ENCODE assay signal across 8 cellular contexts in genomic region chr18:48007955-48008701, GRCh38.
DNase-seq lines count a peak whose midpoint lies in the region; ATAC-seq and TF ChIP-seq lines count a peak whose summit lies in the region.

No MANE protein-coding gene starts in this region.

- H3K27ac Mint-ChIP-seq in natural killer cell treated with Interleukin-12 subunit alpha and Interleukin-12 subunit beta and Interleukin-15 and Interleukin-18, amount 100 ng/mL, for 72 hours = no peak overlapping the region

- H3K27ac ChIP-seq in HEK293 (ENCODE audit: extremely low read depth, low read depth, low read length) (peak overlapping the region; percentile 22; the same call in 1 of the 2 replicates), esophagus squamous epithelium (peak overlapping the region; percentile 24 to 51 (median 34)), testis (peak overlapping the region in 1 of 2 donors; percentile 6), OCI-LY7 (ENCODE audit: low read depth, low read length, poor library complexity, severe bottlenecking) (no peak overlapping the region)

- no peak overlapping the region for H2AFZ ChIP-seq in OCI-LY7 (ENCODE audit: low read length)

- WGBS in esophagus squamous epithelium, 2 donors = 3 to 15% methylated on average over 10 to 20 of the region's 68 CpGs
- 3 to 7% methylated on average over 10 to 39 of the region's 68 CpGs for WGBS in testis, 2 donors

- H3K9me2 ChIP-seq in OCI-LY7 (ENCODE audit: insufficient read depth, low read length) = no peaks in the 10 kb centered on the region

- no peaks in the 10 kb centered on the region for H3K36me3 Mint-ChIP-seq in natural killer cell treated with Interleukin-12 subunit alpha and Interleukin-12 subunit beta and Interleukin-15 and Interleukin-18, amount 100 ng/mL, for 72 hours

- H3K36me3 ChIP-seq in HEK293 (ENCODE audit: control insufficient read depth in 2 of 2, insufficient read depth in 1 of 2, low read length in 2 of 2) (no peaks in the 10 kb centered on the region), esophagus squamous epithelium (no peaks in the 10 kb centered on the region), testis (ENCODE audit: low read depth, missing control alignments) (no peaks in the 10 kb centered on the region), OCI-LY7 (ENCODE audit: insufficient read depth, low read length) (no peaks in the 10 kb centered on the region)

- no peaks in the 10 kb centered on the region for H3K9me3 Mint-ChIP-seq in natural killer cell treated with Interleukin-12 subunit alpha and Interleukin-12 subunit beta and Interleukin-15 and Interleukin-18, amount 100 ng/mL, for 72 hours

- H3K4me3 ChIP-seq in HEK293 (ENCODE audit: low read depth, low read length) (peak overlapping the region; percentile 45), esophagus squamous epithelium (peak overlapping the region; percentile 34 to 76 (median 52)), testis (peak overlapping the region; percentile 60 to 63), OCI-LY7 (ENCODE audit: low read depth, low read length, poor library complexity, severe bottlenecking) (no peak overlapping the region)

- H3K9me3 ChIP-seq in HEK293 (ENCODE audit: control insufficient read depth, insufficient read depth, low read depth, low read length) = no peaks in the 10 kb centered on the region
- no peaks in the 10 kb centered on the region for H3K9me3 ChIP-seq in esophagus squamous epithelium
- no peaks in the 10 kb centered on the region for H3K9me3 ChIP-seq in testis
- no peaks in the 10 kb centered on the region for H3K9me3 ChIP-seq in OCI-LY7 (ENCODE audit: low read length)

- H3K4me3 Mint-ChIP-seq in natural killer cell treated with Interleukin-12 subunit alpha and Interleukin-12 subunit beta and Interleukin-15 and Interleukin-18, amount 100 ng/mL, for 72 hours = peak overlapping the region; percentile 74

- ATAC-seq in natural killer cell treated with Interleukin-12 subunit alpha and Interleukin-12 subunit beta and Interleukin-15 and Interleukin-18, amount 100 ng/mL, for 72 hours = peak; percentile 82 to 86

- no peaks in the 10 kb centered on the region for H4K20me1 ChIP-seq in OCI-LY7 (ENCODE audit: insufficient read depth, low read length)

- no peaks in the 10 kb centered on the region for H3K79me2 ChIP-seq in OCI-LY7 (ENCODE audit: insufficient read depth, low read depth, low read length)

- H3K4me2 ChIP-seq in OCI-LY7 (ENCODE audit: low read length) = no peak overlapping the region

- intact Hi-C loops in esophagus squamous epithelium (cut with DNase I) (no loop called here), testis (cut with DNase I; ENCODE audit: low total_unique reads) (no loop called here), OCI-LY7 (cut with micrococcal nuclease; ENCODE audit: unreplicated experiment) (no loop called here)

- TF ChIP-seq POLR2A in esophagus squamous epithelium (IDR thresholded peaks at IDR 0.05) (no peak), testis (IDR thresholded peaks at IDR 0.05) (no peak)

- CTCF ChIA-PET in HEK293 (lab: Yijun Ruan, JAX) (interaction anchor here (0.5 to 2.8 kb wide), 32 partner anchors 9 to 895 kb away, joined by 3 to 36 read pairs (median 3); no protein-coding TSS in a partner anchor), OCI-LY7 (lab: Charles Lee; ENCODE audit: unreplicated experiment) (no interaction called here)

- H3K27me3 ChIP-seq in esophagus squamous epithelium (peaks cover 0 to 16% (median 0%) of the 10 kb centered on the region in 4 donors), testis (no peaks in the 10 kb centered on the region)

- peaks cover 2% of the 10 kb centered on the region; the same call in 1 of the 2 replicates for H3K4me1 ChIP-seq in HEK293 (ENCODE audit: control insufficient read depth, insufficient read depth, low read length)
- peaks cover 0 to 21% (median 4%) of the 10 kb centered on the region in 3 donors for H3K4me1 ChIP-seq in esophagus squamous epithelium
- no peaks in the 10 kb centered on the region for H3K4me1 ChIP-seq in testis
- no peaks in the 10 kb centered on the region for H3K4me1 ChIP-seq in OCI-LY7 (ENCODE audit: insufficient read depth, low read length, poor library complexity, severe bottlenecking)

- DNase-seq in EL = peak; percentile 62
- peak; percentile 69 for DNase-seq in NCI-H460 (ENCODE audit: extremely low read depth, low read depth)
- DNase-seq in activated CD8-positive, alpha-beta memory T cell treated with anti-CD3 and anti-CD28 coated beads, Interleukin-2, amount 50 U/mL, for 48 hours = peak; percentile 75
- no peak for DNase-seq in esophagus squamous epithelium (lab: John Stamatoyannopoulos, UW)
- DNase-seq in natural killer cell treated with Interleukin-12 subunit alpha and Interleukin-12 subunit beta and Interleukin-15 and Interleukin-18, amount 100 ng/mL, for 72 hours (ENCODE audit: low spot score) = no peak
- peak; percentile 74 for DNase-seq in testis
- no peak for DNase-seq in OCI-LY7 (ENCODE audit: low spot score)

- peak; percentile 37; the same call in 1 of the 2 replicates for TF ChIP-seq CTCF in HEK293 (tag by site-specific recombination; IDR thresholded peaks at IDR 0.05)
- TF ChIP-seq CTCF in esophagus squamous epithelium (IDR thresholded peaks at IDR 0.05) = peak; percentile 6 to 65 (median 45)
- TF ChIP-seq CTCF in testis (IDR thresholded peaks at IDR 0.05) = peak in 2 of 3 experiments; percentile 22 to 82
- no peak for TF ChIP-seq CTCF in OCI-LY7 (conservative IDR thresholded peaks at IDR 0.05; ENCODE audit: low read length)

- peaks cover 12 to 30% of the 10 kb centered on the region in 2 donors for H3K4me1 Mint-ChIP-seq in natural killer cell treated with Interleukin-12 subunit alpha and Interleukin-12 subunit beta and Interleukin-15 and Interleukin-18, amount 100 ng/mL, for 72 hours (ENCODE audit: low read depth in 2 of 2)

- peaks cover 7 to 10% of the 10 kb centered on the region in 2 donors for H3K27me3 Mint-ChIP-seq in natural killer cell treated with Interleukin-12 subunit alpha and Interleukin-12 subunit beta and Interleukin-15 and Interleukin-18, amount 100 ng/mL, for 72 hours

- POLR2A ChIA-PET in HEK293 (lab: Yijun Ruan, JAX) = interaction anchor here (0.6 to 0.9 kb wide), 2 partner anchors 10 to 200 kb away, joined by 3 read pairs; no protein-coding TSS in a partner anchor
- POLR2A ChIA-PET in OCI-LY7 (lab: Charles Lee) = no interaction called here

- no TSS peak for BruUV-seq in OCI-LY7 (replicated peaks; lab: Mats Ljungman, UMichigan)

TF ChIP-seq in HEK293, 187 proteins besides CTCF, POLR2A, EP300 and RAD21 (continues in another document):
- peak; percentile 47; the same call in 1 of the 2 replicates for TF ChIP-seq ZNF449 (tag by site-specific recombination; IDR thresholded peaks at IDR 0.05)
- no peak for TF ChIP-seq ZNF398 (tag by site-specific recombination; IDR thresholded peaks at IDR 0.05)
- TF ChIP-seq ZNF184 (tag by site-specific recombination; IDR thresholded peaks at IDR 0.05) = no peak
- peak; percentile 69; the same call in 1 of the 2 replicates for TF ChIP-seq ZNF423 (tag by site-specific recombination; IDR thresholded peaks at IDR 0.05)
- TF ChIP-seq ZNF394 (tag by site-specific recombination; IDR thresholded peaks at IDR 0.05; ENCODE audit: borderline replicate concordance) = no peak
- TF ChIP-seq INSM2 (tag by site-specific recombination; IDR thresholded peaks at IDR 0.05) = no peak
- no peak for TF ChIP-seq ZNF133 (tag by site-specific recombination; IDR thresholded peaks at IDR 0.05)
- TF ChIP-seq SALL2 (tag by site-specific recombination; IDR thresholded peaks at IDR 0.05; ENCODE audit: borderline replicate concordance) = no peak
- TF ChIP-seq ZBTB17 (tag by site-specific recombination; IDR thresholded peaks at IDR 0.05) = no peak

Comparison
In these comparisons a context has a peak if more than half of its experiments do, and no peak if none do; other contexts are left out.
1. DNase-seq: peak in EL (single experiment), NCI-H460 (single experiment), activated CD8-positive, alpha-beta memory T cell treated with anti-CD3 and anti-CD28 coated beads, Interleukin-2, amount 50 U/mL, for 48 hours (single experiment) and testis (single experiment); none in esophagus squamous epithelium (single experiment), natural killer cell treated with Interleukin-12 subunit alpha and Interleukin-12 subunit beta and Interleukin-15 and Interleukin-18, amount 100 ng/mL, for 72 hours (single experiment) and OCI-LY7 (single experiment).